Comparison of ENCODE assay signal across 9 cellular contexts in the genomic region with DNA sequence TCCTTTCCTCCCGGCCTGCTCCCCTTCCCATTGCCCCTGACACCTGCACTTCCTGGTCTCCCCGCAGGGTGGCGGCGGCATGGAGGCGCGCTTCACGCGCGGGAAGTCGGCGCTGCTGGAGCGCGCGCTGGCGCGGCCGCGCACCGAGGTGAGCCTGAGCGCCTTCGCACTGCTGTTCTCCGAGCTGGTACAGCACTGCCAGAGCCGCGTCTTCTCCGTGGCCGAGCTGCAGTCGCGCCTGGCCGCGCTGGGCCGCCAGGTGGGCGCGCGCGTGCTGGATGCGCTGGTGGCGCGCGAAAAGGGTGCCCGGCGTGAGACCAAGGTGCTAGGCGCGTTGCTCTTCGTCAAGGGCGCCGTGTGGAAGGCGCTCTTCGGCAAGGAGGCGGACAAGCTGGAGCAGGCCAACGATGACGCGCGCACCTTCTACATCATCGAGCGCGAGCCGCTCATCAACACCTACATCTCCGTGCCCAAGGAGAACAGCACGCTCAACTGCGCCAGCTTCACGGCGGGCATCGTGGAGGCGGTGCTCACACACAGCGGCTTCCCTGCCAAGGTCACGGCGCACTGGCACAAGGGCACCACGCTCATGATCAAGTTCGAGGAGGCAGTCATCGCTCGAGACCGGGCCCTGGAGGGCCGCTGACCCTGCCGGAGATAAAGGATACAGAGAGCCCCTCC. TPM values are rescaled to one million over a fixed set of nuclear protein-coding genes. Genes with fewer than 3 reads are reported as not detected.
A peak's percentile ranks its signal among the peaks of the same experiment; 100 is the strongest.
DNase-seq lines count a peak whose midpoint lies in the region; ATAC-seq and TF ChIP-seq lines count a peak whose summit lies in the region.
"Had no signal": no experiment of that assay in that cellular context is flagged by ENCODE, and none has a peak within 500 bp of the region (broad histone marks: within the 10 kb centered on the region; RNA-seq: fewer than 3 reads in every experiment).

No MANE protein-coding gene starts in this region.

- H3K4me1 ChIP-seq in ascending aorta (peaks cover 4 to 11% of the 10 kb centered on the region in 2 donors), right lobe of liver (peaks cover 0 to 10% (median 4%) of the 10 kb centered on the region in 4 donors), thoracic aorta (ENCODE audit: control insufficient read depth in 1 of 2, low read depth in 2 of 2) (peaks cover 5 to 17% of the 10 kb centered on the region in 2 donors)

- no peaks in the 10 kb centered on the region for H3K27me3 ChIP-seq in ascending aorta
- no peaks in the 10 kb centered on the region for H3K27me3 ChIP-seq in right lobe of liver
- H3K27me3 ChIP-seq in thoracic aorta (replicated peaks; ENCODE audit: insufficient read depth): no peaks in the 10 kb centered on the region

- ATAC-seq in activated T-cell treated with anti-CD3 and anti-CD28 coated beads, Interleukin-2, amount 50 U/mL, for 72 hours (replicated peaks in 1 of 2): no peak
- ATAC-seq in right lobe of liver (no peak), thoracic aorta (ENCODE audit: insufficient number of reproducible peaks, low FRiP score, low read depth) (no peak), HG02870 (IDR thresholded peaks at IDR 0.05; ENCODE audit: unreplicated experiment) (no peak)

- H3K9me3 Mint-ChIP-seq in activated T-cell treated with anti-CD3 and anti-CD28 coated beads, Interleukin-2, amount 50 U/mL, for 72 hours: no peaks in the 10 kb centered on the region

- no peaks in the 10 kb centered on the region for H3K9me3 ChIP-seq in ascending aorta
- no peaks in the 10 kb centered on the region for H3K9me3 ChIP-seq in right lobe of liver
- H3K9me3 ChIP-seq in thoracic aorta: no peaks in the 10 kb centered on the region
- H3K9me3 ChIP-seq: SJSA1 had no signal

- intact Hi-C loops in ascending aorta (cut with DNase I) (no loop called here), right lobe of liver (cut with DNase I) (loop anchor here (10.0 kb wide), 1 partner anchor 112 kb away; no protein-coding TSS in a partner anchor)

- TF ChIP-seq CTCF in ascending aorta (IDR thresholded peaks at IDR 0.05): no peak
- TF ChIP-seq CTCF in right lobe of liver (IDR thresholded peaks at IDR 0.05): no peak
- TF ChIP-seq CTCF in thoracic aorta (IDR thresholded peaks at IDR 0.05): no peak

- peaks cover 28 to 33% of the 10 kb centered on the region in 2 donors for H3K36me3 ChIP-seq in ascending aorta
- peaks cover 0 to 7% (median 0%) of the 10 kb centered on the region in 4 donors for H3K36me3 ChIP-seq in right lobe of liver
- peaks cover 22% of the 10 kb centered on the region for H3K36me3 ChIP-seq in thoracic aorta

- peak overlapping the region; percentile 75 to 96 for H3K4me3 Mint-ChIP-seq in activated T-cell treated with anti-CD3 and anti-CD28 coated beads, Interleukin-2, amount 50 U/mL, for 72 hours

- peak overlapping the region; percentile 98 to 99 for H3K4me3 ChIP-seq in ascending aorta
- H3K4me3 ChIP-seq in right lobe of liver: peak overlapping the region in 2 of 3 donors; percentile 72 to 89
- peak overlapping the region; percentile 100 for H3K4me3 ChIP-seq in thoracic aorta

- peaks cover 34% of the 10 kb centered on the region for H3K4me1 Mint-ChIP-seq in activated T-cell treated with anti-CD3 and anti-CD28 coated beads, Interleukin-2, amount 50 U/mL, for 72 hours (ENCODE audit: low read depth)

- no peak overlapping the region for H3K27ac ChIP-seq in ascending aorta
- H3K27ac ChIP-seq in right lobe of liver: no peak overlapping the region
- H3K27ac ChIP-seq in thoracic aorta: no peak overlapping the region
- H3K27ac ChIP-seq: SJSA1 had no signal

- TF ChIP-seq POLR2A in right lobe of liver (IDR thresholded peaks at IDR 0.05): no peak

- H3K27me3 Mint-ChIP-seq in activated T-cell treated with anti-CD3 and anti-CD28 coated beads, Interleukin-2, amount 50 U/mL, for 72 hours (ENCODE audit: low read depth): peaks cover 8% of the 10 kb centered on the region

- DNase-seq in activated T-cell treated with anti-CD3 and anti-CD28 coated beads, Interleukin-2, amount 50 U/mL, for 72 hours: no peak
- no peak for DNase-seq in activated T-cell treated with anti-CD3 and anti-CD28 coated beads for 4 hours
- DNase-seq in ascending aorta (ENCODE audit: low spot score in 2 of 2): no peak
- DNase-seq in right lobe of liver: no peak
- DNase-seq in thoracic aorta (ENCODE audit: low spot score): no peak
- DNase-seq in inferior parietal cortex (ENCODE audit: extremely low spot score): no peak
- DNase-seq in stimulated activated naive CD4-positive, alpha-beta T cell treated with Interleukin-2 at 50 U/mL for 16 hours (lab: John Stamatoyannopoulos, UW): no peak

- 91% methylated on average over 29 of the region's 74 CpGs for WGBS in right lobe of liver (ENCODE audit: insufficient coverage, low coverage, low lambda C conversion rate, missing lambda C conversion rate)

- peak overlapping the region; percentile 21 for H3K27ac Mint-ChIP-seq in activated T-cell treated with anti-CD3 and anti-CD28 coated beads, Interleukin-2, amount 50 U/mL, for 72 hours

- peaks cover 2 to 4% of the 10 kb centered on the region in 2 donors for H3K36me3 Mint-ChIP-seq in activated T-cell treated with anti-CD3 and anti-CD28 coated beads, Interleukin-2, amount 50 U/mL, for 72 hours (ENCODE audit: insufficient read depth in 2 of 2)

RNA-seq across cellular contexts. Expression of a gene that starts 1.7 kb away (rescaled TPM):
- 10 to 100 TPM; 73.0 to 78.2 TPM for total RNA-seq in activated T-cell treated with anti-CD3 and anti-CD28 coated beads, Interleukin-2, amount 50 U/mL, for 72 hours
- total RNA-seq in ascending aorta (166 TPM), right lobe of liver (10 to 100 TPM; 41.7 to 66.5 (median 52.0) TPM), thoracic aorta (10 to 100 TPM; 69.8 to 70.0 TPM)

RNA-seq across cellular contexts. Expression of a gene that starts 5.4 kb away (rescaled TPM):
- not detected for total RNA-seq in activated T-cell treated with anti-CD3 and anti-CD28 coated beads, Interleukin-2, amount 50 U/mL, for 72 hours
- total RNA-seq in ascending aorta (not detected), right lobe of liver (under 1 TPM; 0.11 to 0.86 (median 0.34) TPM), thoracic aorta (under 1 TPM in 1 of 2 donors, not detected in 1; 0.92 TPM)
- total RNA-seq: SJSA1 had no signal

RNA-seq across cellular contexts. Expression of a gene that starts 13.5 kb away (rescaled TPM):
- total RNA-seq in activated T-cell treated with anti-CD3 and anti-CD28 coated beads, Interleukin-2, amount 50 U/mL, for 72 hours: not detected
- total RNA-seq in ascending aorta: not detected
- total RNA-seq in right lobe of liver: 1 to 10 TPM in 1 of 6 experiments, under 1 TPM in 1, not detected in 4; 0.63 to 2.4 TPM
- total RNA-seq in thoracic aorta: not detected
- total RNA-seq: SJSA1 had no signal

RNA-seq across cellular contexts. Expression of a gene that starts 19.6 kb away (rescaled TPM):
- 1 to 10 TPM; 2.3 to 7.7 TPM for total RNA-seq in activated T-cell treated with anti-CD3 and anti-CD28 coated beads, Interleukin-2, amount 50 U/mL, for 72 hours
- total RNA-seq in ascending aorta: not detected
- under 1 TPM in 2 of 6 experiments, not detected in 4; 0.18 to 0.29 TPM for total RNA-seq in right lobe of liver
- total RNA-seq in thoracic aorta: 1 to 10 TPM; 1.4 to 1.5 TPM
- total RNA-seq: SJSA1 had no signal

RNA-seq across cellular contexts. Expression of a gene that starts 45.4 kb away (rescaled TPM):
- total RNA-seq in activated T-cell treated with anti-CD3 and anti-CD28 coated beads, Interleukin-2, amount 50 U/mL, for 72 hours: 100 to 1,000 TPM; 132 TPM
- total RNA-seq in ascending aorta: 26.6 TPM
- total RNA-seq in right lobe of liver: 10 to 100 TPM; 27.5 to 45.7 (median 39.1) TPM
- 10 to 100 TPM; 20.2 to 23.4 TPM for total RNA-seq in thoracic aorta
